Comparison of ENCODE assay signal across 1 cellular context in the genomic region with DNA sequence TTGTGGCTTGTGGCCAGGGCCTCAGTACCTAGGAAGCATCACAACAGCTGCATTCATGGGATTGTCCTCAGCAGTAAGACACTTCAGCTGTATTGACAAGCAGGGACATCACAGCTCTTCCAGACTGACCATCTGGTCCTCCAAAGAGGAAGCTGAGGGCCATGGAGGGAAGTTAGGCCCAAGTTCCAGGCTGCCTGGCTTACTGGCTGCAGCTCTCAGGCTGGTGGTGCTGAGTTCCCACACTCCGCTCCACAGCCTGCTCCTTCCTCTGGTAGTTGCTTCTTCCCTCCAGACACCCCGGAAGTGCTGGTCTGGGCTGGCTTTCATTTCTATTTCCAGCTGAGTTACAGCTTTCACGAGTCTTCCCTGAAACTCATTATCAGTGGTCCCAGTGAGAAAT.
TF ChIP-seq lines count a peak whose summit lies in the region.

No MANE protein-coding gene starts in this region.

TF ChIP-seq in GM12878, 131 proteins besides CTCF, POLR2A, EP300 and RAD21:
- TF ChIP-seq NR2F1 (conservative IDR thresholded peaks at IDR 0.05), result no peak
- TF ChIP-seq, protein P1, sequence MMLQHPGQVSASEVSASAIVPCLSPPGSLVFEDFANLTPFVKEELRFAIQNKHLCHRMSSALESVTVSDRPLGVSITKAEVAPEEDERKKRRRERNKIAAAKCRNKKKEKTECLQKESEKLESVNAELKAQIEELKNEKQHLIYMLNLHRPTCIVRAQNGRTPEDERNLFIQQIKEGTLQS (IDR thresholded peaks at IDR 0.05; ENCODE audit: borderline replicate concordance, extremely low read depth, low read depth, low read length), result no peak
- TF ChIP-seq, protein P2, sequence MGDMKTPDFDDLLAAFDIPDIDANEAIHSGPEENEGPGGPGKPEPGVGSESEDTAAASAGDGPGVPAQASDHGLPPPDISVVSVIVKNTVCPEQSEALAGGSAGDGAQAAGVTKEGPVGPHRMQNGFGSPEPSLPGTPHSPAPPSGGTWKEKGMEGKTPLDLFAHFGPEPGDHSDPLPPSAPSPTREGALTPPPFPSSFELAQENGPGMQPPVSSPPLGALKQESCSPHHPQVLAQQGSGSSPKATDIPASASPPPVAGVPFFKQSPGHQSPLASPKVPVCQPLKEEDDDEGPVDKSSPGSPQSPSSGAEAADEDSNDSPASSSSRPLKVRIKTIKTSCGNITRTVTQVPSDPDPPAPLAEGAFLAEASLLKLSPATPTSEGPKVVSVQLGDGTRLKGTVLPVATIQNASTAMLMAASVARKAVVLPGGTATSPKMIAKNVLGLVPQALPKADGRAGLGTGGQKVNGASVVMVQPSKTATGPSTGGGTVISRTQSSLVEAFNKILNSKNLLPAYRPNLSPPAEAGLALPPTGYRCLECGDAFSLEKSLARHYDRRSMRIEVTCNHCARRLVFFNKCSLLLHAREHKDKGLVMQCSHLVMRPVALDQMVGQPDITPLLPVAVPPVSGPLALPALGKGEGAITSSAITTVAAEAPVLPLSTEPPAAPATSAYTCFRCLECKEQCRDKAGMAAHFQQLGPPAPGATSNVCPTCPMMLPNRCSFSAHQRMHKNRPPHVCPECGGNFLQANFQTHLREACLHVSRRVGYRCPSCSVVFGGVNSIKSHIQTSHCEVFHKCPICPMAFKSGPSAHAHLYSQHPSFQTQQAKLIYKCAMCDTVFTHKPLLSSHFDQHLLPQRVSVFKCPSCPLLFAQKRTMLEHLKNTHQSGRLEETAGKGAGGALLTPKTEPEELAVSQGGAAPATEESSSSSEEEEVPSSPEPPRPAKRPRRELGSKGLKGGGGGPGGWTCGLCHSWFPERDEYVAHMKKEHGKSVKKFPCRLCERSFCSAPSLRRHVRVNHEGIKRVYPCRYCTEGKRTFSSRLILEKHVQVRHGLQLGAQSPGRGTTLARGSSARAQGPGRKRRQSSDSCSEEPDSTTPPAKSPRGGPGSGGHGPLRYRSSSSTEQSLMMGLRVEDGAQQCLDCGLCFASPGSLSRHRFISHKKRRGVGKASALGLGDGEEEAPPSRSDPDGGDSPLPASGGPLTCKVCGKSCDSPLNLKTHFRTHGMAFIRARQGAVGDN (IDR thresholded peaks at IDR 0.05), result peak; percentile 27; the same call in 1 of the 2 replicates
- TF ChIP-seq, protein P3, sequence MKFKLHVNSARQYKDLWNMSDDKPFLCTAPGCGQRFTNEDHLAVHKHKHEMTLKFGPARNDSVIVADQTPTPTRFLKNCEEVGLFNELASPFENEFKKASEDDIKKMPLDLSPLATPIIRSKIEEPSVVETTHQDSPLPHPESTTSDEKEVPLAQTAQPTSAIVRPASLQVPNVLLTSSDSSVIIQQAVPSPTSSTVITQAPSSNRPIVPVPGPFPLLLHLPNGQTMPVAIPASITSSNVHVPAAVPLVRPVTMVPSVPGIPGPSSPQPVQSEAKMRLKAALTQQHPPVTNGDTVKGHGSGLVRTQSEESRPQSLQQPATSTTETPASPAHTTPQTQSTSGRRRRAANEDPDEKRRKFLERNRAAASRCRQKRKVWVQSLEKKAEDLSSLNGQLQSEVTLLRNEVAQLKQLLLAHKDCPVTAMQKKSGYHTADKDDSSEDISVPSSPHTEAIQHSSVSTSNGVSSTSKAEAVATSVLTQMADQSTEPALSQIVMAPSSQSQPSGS (IDR thresholded peaks at IDR 0.05; ENCODE audit: low read length), result no peak
